Comparison of ENCODE assay signal across 16 cellular contexts in genomic region chr5:95673076-95673475, GRCh38. TPM values are rescaled to one million over a fixed set of nuclear protein-coding genes. Genes with fewer than 3 reads are reported as not detected.
DNase-seq lines count a peak whose midpoint lies in the region; TF ChIP-seq lines count a peak whose summit lies in the region.
"Had no signal": no experiment of that assay in that cellular context is flagged by ENCODE, and none has a peak within 500 bp of the region (broad histone marks: within the 10 kb centered on the region; RNA-seq: fewer than 3 reads in every experiment).

No MANE protein-coding gene starts in this region.

- peaks cover 13% of the 10 kb centered on the region for H3K4me1 ChIP-seq in mesendoderm (ENCODE audit: control insufficient read depth, low read depth, low read length)

- H2BK120ac ChIP-seq in mesendoderm (ENCODE audit: low read depth, low read length), result no peak overlapping the region

- H3K27me3 ChIP-seq in mesendoderm (ENCODE audit: insufficient read depth, low read length, poor library complexity), result no peaks in the 10 kb centered on the region

- H2BK5ac ChIP-seq in mesendoderm (ENCODE audit: low read length), result peak overlapping the region; percentile 38

- TF ChIP-seq CTCF in AG09309 (IDR thresholded peaks at IDR 0.05; ENCODE audit: control insufficient read depth, insufficient read depth, low read depth, low read length, missing control alignments) (no peak), GM20000 (IDR thresholded peaks at IDR 0.05; ENCODE audit: extremely low read depth, missing control alignments) (no peak)

- no peak overlapping the region for H3K27ac ChIP-seq in mesendoderm (ENCODE audit: low read depth, low read length)
- H3K27ac ChIP-seq: thoracic aorta had no signal

- no peaks in the 10 kb centered on the region for H3K79me1 ChIP-seq in mesendoderm (ENCODE audit: low read length)

- no peak overlapping the region for H2BK15ac ChIP-seq in mesendoderm (replicated peaks; ENCODE audit: low read depth)

- no peak overlapping the region for H3K9ac ChIP-seq in mesendoderm (ENCODE audit: low read length)

- H3K36me3 ChIP-seq in mesendoderm (ENCODE audit: control insufficient read depth, insufficient read depth, low read length), result no peaks in the 10 kb centered on the region
- H3K36me3 ChIP-seq: thoracic aorta had no signal

- H4K8ac ChIP-seq in mesendoderm (ENCODE audit: low read depth, low read length), result no peak overlapping the region

- no CpG with 5 or more reads among the region's 3 CpGs for WGBS in mesendoderm (ENCODE audit: extremely low coverage, insufficient coverage, low lambda C conversion rate)

- no peak overlapping the region for H3K23ac ChIP-seq in mesendoderm (ENCODE audit: low read length)

- DNase-seq in AG09309 (ENCODE audit: low read depth), result peak; percentile 39
- DNase-seq in NCI-H69 (lab: John Stamatoyannopoulos, UW), result peak; percentile 17
- peak; percentile 53 for DNase-seq in fibroblast of peridontal ligament (ENCODE audit: extremely low read depth)
- peak; percentile 34 for DNase-seq in mesendoderm
- no peak for DNase-seq in GM20000 (ENCODE audit: low spot score)
- no peak for DNase-seq in SKM-1 treated with dmso at 0.1 percent for 144 hours (lab: John Stamatoyannopoulos, UW; ENCODE audit: unreplicated experiment)
- no peak for DNase-seq in NCI-H1417 (lab: John Stamatoyannopoulos, UW)
- DNase-seq in hypothalamus (lab: John Stamatoyannopoulos, UW), result no peak
- DNase-seq: COR-L47; effector CD4-positive, alpha-beta T cell; GF-D8; kidney; NCI-H1694 treated with DMSO at 0.1 percent for 48 hours; NCI-H510A treated with DMSO at 0.1 percent for 48 hours; posterior cingulate gyrus had no signal

- no peak overlapping the region for H3K56ac ChIP-seq in mesendoderm (ENCODE audit: low read length)

- no peak overlapping the region for H4K5ac ChIP-seq in mesendoderm (ENCODE audit: low read length)

- H3K4me3 ChIP-seq in AG09309 (ENCODE audit: control insufficient read depth, low read depth, low read length) (no peak overlapping the region), mesendoderm (ENCODE audit: low read length) (no peak overlapping the region)
- H3K4me3 ChIP-seq: thoracic aorta had no signal

- no peak overlapping the region for H3K4me2 ChIP-seq in mesendoderm (ENCODE audit: low read length)

- H3K79me2 ChIP-seq in mesendoderm (ENCODE audit: control insufficient read depth, insufficient read depth, low read length), result no peaks in the 10 kb centered on the region

- no peak overlapping the region for H3K18ac ChIP-seq in mesendoderm (ENCODE audit: low read length)

- no peak overlapping the region for H3K4ac ChIP-seq in mesendoderm (ENCODE audit: low read depth, low read length)

- H2AK5ac ChIP-seq in mesendoderm (ENCODE audit: low read length), result no peak overlapping the region

RNA-seq across cellular contexts. Expression of gene SPATA9, which starts 9.7 kb away (rescaled TPM):
- polyA plus RNA-seq in mesendoderm (2013, experiment 1 of 2), result not detected
- polyA plus RNA-seq in mesendoderm (2013, experiment 2 of 2), result not detected

RNA-seq across cellular contexts. Expression of gene RFESD, which starts 26.5 kb away (rescaled TPM):
- 2.8 TPM for polyA plus RNA-seq in mesendoderm (2013, experiment 1 of 2)
- 2.2 TPM for polyA plus RNA-seq in mesendoderm (2013, experiment 2 of 2)

RNA-seq across cellular contexts. Expression of gene GPR150, which starts 53.2 kb away (rescaled TPM):
- 0.03 TPM for polyA plus RNA-seq in mesendoderm (2013, experiment 1 of 2)
- polyA plus RNA-seq in mesendoderm (2013, experiment 2 of 2), result 0.06 TPM

RNA-seq across cellular contexts. Expression of gene RHOBTB3, which starts 58.1 kb away (rescaled TPM):
- polyA plus RNA-seq in mesendoderm (2013, experiment 1 of 2), result 18.0 TPM
- polyA plus RNA-seq in mesendoderm (2013, experiment 2 of 2), result 20.0 TPM

Comparison
In these comparisons a context has a peak if more than half of its experiments do, and no peak if none do; other contexts are left out.
1. DNase-seq: peak in AG09309 (single experiment), NCI-H69 (single experiment), fibroblast of peridontal ligament (single experiment) and mesendoderm (single experiment); none in GM20000 (single experiment), SKM-1 treated with dmso at 0.1 percent for 144 hours (single experiment), NCI-H1417 (0 of 3) and hypothalamus (0 of 51).